ENCODE assay signal across 2 cellular contexts in the genomic region with DNA sequence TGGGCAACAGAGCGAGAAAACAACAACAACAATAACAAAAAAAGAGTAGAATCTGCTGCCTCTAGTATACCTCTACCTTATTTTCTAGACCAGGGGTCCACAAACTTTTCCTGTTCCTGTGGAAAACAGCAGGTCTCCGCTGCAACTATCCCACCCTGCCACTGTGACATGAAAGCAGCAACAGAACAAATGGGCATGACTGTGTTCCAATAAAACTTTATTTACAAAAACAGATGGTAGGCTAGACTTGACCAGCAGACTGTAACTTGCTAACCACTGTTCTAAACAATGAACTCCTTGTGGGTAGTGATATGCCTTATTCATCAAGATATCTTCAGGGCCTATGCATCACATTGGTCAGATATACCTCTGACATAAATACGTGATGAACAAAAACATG.
TF ChIP-seq lines count a peak whose summit lies in the region.

No MANE protein-coding gene starts in this region.

TF ChIP-seq in HepG2, 621 proteins besides CTCF, POLR2A, EP300 and RAD21:
- TF ChIP-seq IRF2 (CRISPR knock-in tag; IDR thresholded peaks at IDR 0.05) = no peak
- TF ChIP-seq ZBTB40 (IDR thresholded peaks at IDR 0.05) = no peak
- TF ChIP-seq ZBTB40 (CRISPR knock-in tag; IDR thresholded peaks at IDR 0.05) = peak; percentile 89

TF ChIP-seq in GM12878, 131 proteins besides CTCF, POLR2A, EP300 and RAD21:
- TF ChIP-seq ZBTB40 (IDR thresholded peaks at IDR 0.05; ENCODE audit: borderline replicate concordance) (peak; percentile 77), GATAD2B (conservative IDR thresholded peaks at IDR 0.05; ENCODE audit: low read depth) (no peak)
TF ChIP-seq in GM12878: peak in this region for 1.
